Comparison of ENCODE assay signal across 24 cellular contexts in genomic region chr12:3722368-3722767, GRCh38. TPM values are rescaled to one million over a fixed set of nuclear protein-coding genes. Genes with fewer than 3 reads are reported as not detected.
DNase-seq lines count a peak whose midpoint lies in the region; ATAC-seq, FAIRE-seq and TF ChIP-seq lines count a peak whose summit lies in the region.
"Had no signal": no experiment of that assay in that cellular context is flagged by ENCODE, and none has a peak within 500 bp of the region (broad histone marks: within the 10 kb centered on the region; RNA-seq: fewer than 3 reads in every experiment).

No MANE protein-coding gene starts in this region.

- intact Hi-C loops in HepG2 (cut with micrococcal nuclease; ENCODE audit: unreplicated experiment) = no loop called here
- intact Hi-C loops in right lobe of liver (cut with DNase I) = no loop called here
- intact Hi-C loops in thyroid gland (cut with DNase I) = no loop called here

- 5% methylated on average over 6 of the region's 6 CpGs for WGBS in HepG2 (ENCODE audit: low lambda C conversion rate)
- WGBS in right lobe of liver (ENCODE audit: insufficient coverage, low coverage, low lambda C conversion rate, missing lambda C conversion rate) = 80% methylated on average over 6 of the region's 6 CpGs
- WGBS in thyroid gland, 2 donors = 88 to 91% methylated on average over 6 of the region's 6 CpGs

- no peak for DNase-seq in HepG2 (ENCODE audit: low spot score)
- no peak for DNase-seq in right lobe of liver
- DNase-seq in islet precursor cell = peak; percentile 37
- DNase-seq in stimulated activated effector memory CD8-positive, alpha-beta T cell treated with anti-CD3 and anti-CD28 coated beads, Interleukin-12 subunit alpha, Interleukin-12 subunit beta, amount 100 ng/mL, for 72 hours (ENCODE audit: low spot score in 2 of 2) = no peak
- no peak for DNase-seq in thyroid gland
- DNase-seq in cerebellar nuclear complex (lab: John Stamatoyannopoulos, UW) = no peak
- DNase-seq: 8988T; ACHN; AML-193; BE2C; C1 segment of cervical spinal cord; Calu3; CD4-positive, alpha-beta memory T cell; COR-L47; DMS53; DMS79 treated with DMSO at 0.1 percent for 48 hours; GF-D8; GM23248; H7; HCEC 1CT had no signal

- no peak for FAIRE-seq in HepG2 (lab: Jason Lieb, UNC)
- FAIRE-seq: A549, GM12892, H1 had no signal

- peaks cover 52% of the 10 kb centered on the region for H3K4me1 Mint-ChIP-seq in stimulated activated effector memory CD8-positive, alpha-beta T cell treated with anti-CD3 and anti-CD28 coated beads, Interleukin-12 subunit alpha, Interleukin-12 subunit beta, amount 100 ng/mL, for 72 hours

- CTCF ChIA-PET in HepG2 (lab: Yijun Ruan, JAX; ENCODE audit: low intra/inter-chr PET ratio, low total read pairs) = no interaction called here

- no peaks in the 10 kb centered on the region for H3K36me3 ChIP-seq in HepG2 (replicated peaks in 1 of 2; ENCODE audit: control insufficient read depth in 1 of 2, insufficient read depth in 2 of 2, low read length in 2 of 2)
- no peaks in the 10 kb centered on the region for H3K36me3 ChIP-seq in right lobe of liver
- H3K36me3 ChIP-seq in thyroid gland = no peaks in the 10 kb centered on the region
- H3K36me3 ChIP-seq: BE2C had no signal

- H2AFZ ChIP-seq in HepG2 (ENCODE audit: low read length) = no peak overlapping the region
- H2AFZ ChIP-seq: GM23248 had no signal

- no TSS peak for BruUV-seq in HepG2 (replicated peaks; lab: Mats Ljungman, UMichigan)

- H3K9me3 ChIP-seq in HepG2 (ENCODE audit: low read length) (peaks cover 14% of the 10 kb centered on the region), right lobe of liver (no peaks in the 10 kb centered on the region), thyroid gland (no peaks in the 10 kb centered on the region)
- H3K9me3 ChIP-seq: BE2C had no signal

- POLR2A ChIA-PET in HepG2 (lab: Yijun Ruan, JAX) = no interaction called here

- TF ChIP-seq EP300 in HepG2 (IDR thresholded peaks at IDR 0.05; ENCODE audit: low read depth in 2 of 2, low read length in 2 of 2) (no peak), HepG2 (CRISPR knock-in tag; IDR thresholded peaks at IDR 0.05; ENCODE audit: borderline replicate concordance) (no peak)

- H4K20me1 ChIP-seq in HepG2 (ENCODE audit: insufficient read depth, low read length) = no peaks in the 10 kb centered on the region

- peaks cover 6% of the 10 kb centered on the region for H3K9me3 Mint-ChIP-seq in stimulated activated effector memory CD8-positive, alpha-beta T cell treated with anti-CD3 and anti-CD28 coated beads, Interleukin-12 subunit alpha, Interleukin-12 subunit beta, amount 100 ng/mL, for 72 hours

- in situ Hi-C loops in HepG2 (cut with HindIII; ENCODE audit: extremely low pct_ligation_motif_present, low pct_unique_long_range_greater_than_20kb) = no loop called here

- ATAC-seq in HepG2 (no peak), right lobe of liver (no peak)
- no peak for ATAC-seq in stimulated activated effector memory CD8-positive, alpha-beta T cell treated with anti-CD3 and anti-CD28 coated beads, Interleukin-12 subunit alpha, Interleukin-12 subunit beta, amount 100 ng/mL, for 72 hours
- ATAC-seq: A549 had no signal

- H3K9ac ChIP-seq in HepG2 (ENCODE audit: insufficient read depth, low read depth, low read length) = no peak overlapping the region
- H3K9ac ChIP-seq: GM23248 had no signal

- TF ChIP-seq POLR2A in HepG2 (IDR thresholded peaks at IDR 0.05; ENCODE audit: insufficient read depth in 1 of 2, low read depth in 2 of 2, low read length in 2 of 2) = no peak
- no peak for TF ChIP-seq POLR2A in right lobe of liver (IDR thresholded peaks at IDR 0.05)
- no peak for TF ChIP-seq POLR2A in thyroid gland (IDR thresholded peaks at IDR 0.05)

- no peak overlapping the region for H3K4me3 ChIP-seq in HepG2 (replicated peaks in 1 of 3; ENCODE audit: insufficient read depth in 1 of 3, low read depth in 2 of 3, low read length in 3 of 3)
- no peak overlapping the region for H3K4me3 ChIP-seq in right lobe of liver
- no peak overlapping the region for H3K4me3 ChIP-seq in thyroid gland (replicated peaks in 1 of 3)
- H3K4me3 ChIP-seq: A549, GM23248 had no signal

- no peak overlapping the region for H3K27ac ChIP-seq in HepG2 (ENCODE audit: extremely low read length, insufficient read depth, low read length)
- no peak overlapping the region for H3K27ac ChIP-seq in right lobe of liver
- H3K27ac ChIP-seq in thyroid gland = no peak overlapping the region
- H3K27ac ChIP-seq: A549, GM23248 had no signal

- no peak for TF ChIP-seq RAD21 in HepG2 (CRISPR knock-in tag; IDR thresholded peaks at IDR 0.05)

- no peak overlapping the region for H3K4me3 Mint-ChIP-seq in stimulated activated effector memory CD8-positive, alpha-beta T cell treated with anti-CD3 and anti-CD28 coated beads, Interleukin-12 subunit alpha, Interleukin-12 subunit beta, amount 100 ng/mL, for 72 hours

- H3K27me3 ChIP-seq in HepG2 (ENCODE audit: control insufficient read depth in 1 of 2, insufficient read depth in 2 of 2, low read length in 2 of 2) = no peaks in the 10 kb centered on the region; a peak in 1 of 5 replicates
- H3K27me3 ChIP-seq in right lobe of liver = no peaks in the 10 kb centered on the region
- H3K27me3 ChIP-seq in thyroid gland = no peaks in the 10 kb centered on the region
- H3K27me3 ChIP-seq: BE2C had no signal

- H3K4me1 ChIP-seq in HepG2 (ENCODE audit: insufficient read depth, low read length) (no peaks in the 10 kb centered on the region), right lobe of liver (no peaks in the 10 kb centered on the region), thyroid gland (no peaks in the 10 kb centered on the region)
- H3K4me1 ChIP-seq: A549, BE2C had no signal

- peaks cover 24% of the 10 kb centered on the region for H3K36me3 Mint-ChIP-seq in stimulated activated effector memory CD8-positive, alpha-beta T cell treated with anti-CD3 and anti-CD28 coated beads, Interleukin-12 subunit alpha, Interleukin-12 subunit beta, amount 100 ng/mL, for 72 hours

- no peak for TF ChIP-seq CTCF in HepG2 (CRISPR knock-in tag; IDR thresholded peaks at IDR 0.05)
- TF ChIP-seq CTCF in right lobe of liver (IDR thresholded peaks at IDR 0.05) = no peak
- no peak for TF ChIP-seq CTCF in thyroid gland (IDR thresholded peaks at IDR 0.05)

- H3K27ac Mint-ChIP-seq in stimulated activated effector memory CD8-positive, alpha-beta T cell treated with anti-CD3 and anti-CD28 coated beads, Interleukin-12 subunit alpha, Interleukin-12 subunit beta, amount 100 ng/mL, for 72 hours = peak overlapping the region; percentile 15

- no peak overlapping the region for H3K4me2 ChIP-seq in HepG2 (ENCODE audit: low read depth, low read length)
- H3K4me2 ChIP-seq: A549 had no signal

- no peaks in the 10 kb centered on the region for H3K79me2 ChIP-seq in HepG2 (ENCODE audit: insufficient read depth, low read length)

TF ChIP-seq in HepG2, 621 proteins besides CTCF, POLR2A, EP300 and RAD21 (continues in another document):
- peak; percentile 99 for TF ChIP-seq ZNF101 (CRISPR knock-in tag; IDR thresholded peaks at IDR 0.05; ENCODE audit: borderline replicate concordance, low read depth)

RNA-seq across cellular contexts. Expression of gene CRACR2A, which starts 30.5 kb away (rescaled TPM):
- 0.20 TPM in 1 of 2 replicates, not detected in the other for total RNA-seq in HepG2 (2016; rRNA removed; fragmentation: Illumina TruSeq; extraction: Trizol)
- total RNA-seq in HepG2 (2016; cell fraction: cytosol; rRNA removed; fragmentation: Illumina TruSeq; extraction: Trizol; ENCODE audit: low read depth) = not detected in 2 replicates
- total RNA-seq in HepG2 (2016; cell fraction: insoluble cytoplasmic fraction; rRNA removed; fragmentation: Illumina TruSeq; extraction: Trizol) = 0.09 and 0.12 TPM in 2 replicates
- not detected in 2 replicates for total RNA-seq in HepG2 (2016; cell fraction: membrane; rRNA removed; fragmentation: Illumina TruSeq; extraction: Trizol)
- total RNA-seq in HepG2 (2016; cell fraction: nucleus; rRNA removed; fragmentation: Illumina TruSeq; extraction: Trizol) = 0.40 and 0.47 TPM in 2 replicates
- 0.09 and 0.16 TPM in 2 replicates for polyA plus RNA-seq in HepG2 (2011; rRNA removed)
- polyA plus RNA-seq in HepG2 (2011; cell fraction: cytosol; rRNA removed) = 0.03 and 0.04 TPM in 2 replicates
- polyA plus RNA-seq in HepG2 (2011; cell fraction: nucleus; rRNA removed) = 0.17 and 0.29 TPM in 2 replicates
- 0.19 and 0.21 TPM in 2 replicates for polyA plus RNA-seq in HepG2 (2012)
- not detected in 2 replicates for polyA plus RNA-seq in HepG2 (2016; cell fraction: cytosol; fragmentation: Illumina TruSeq; extraction: Trizol; ENCODE audit: low read depth)
- not detected in 2 replicates for polyA plus RNA-seq in HepG2 (2016; cell fraction: insoluble cytoplasmic fraction; fragmentation: Illumina TruSeq; extraction: Trizol; ENCODE audit: low read depth)
- not detected in 2 replicates for polyA plus RNA-seq in HepG2 (2016; cell fraction: membrane; fragmentation: Illumina TruSeq; extraction: Trizol; ENCODE audit: low read depth)
- polyA plus RNA-seq in HepG2 (2016; cell fraction: nucleus; fragmentation: Illumina TruSeq; extraction: Trizol; ENCODE audit: insufficient read depth, low read depth) = 0.55 TPM in 1 of 2 replicates, not detected in the other
- 0.10 TPM in 1 of 2 replicates, not detected in the other for polyA minus RNA-seq in HepG2 (2011; rRNA and poly(A)+ RNA removed; ENCODE audit: low replicate concordance)
- polyA minus RNA-seq in HepG2 (2011; cell fraction: cytosol; rRNA and poly(A)+ RNA removed) = not detected in 2 replicates
- 0.64 and 0.75 TPM in 2 replicates for polyA minus RNA-seq in HepG2 (2011; cell fraction: nucleus; rRNA and poly(A)+ RNA removed)
- total RNA-seq in right lobe of liver = 1 to 10 TPM in 3 of 6 experiments, under 1 TPM in 3; 0.43 to 1.5 (median 0.91) TPM
- total RNA-seq in thyroid gland = 1 to 10 TPM; 1.2 to 7.9 (median 2.2) TPM
- total RNA-seq: G401 had no signal
